8 cellular contexts compared by ENCODE assay signal in genomic region chr19:39539519-39540332, GRCh38. TPM values are rescaled to one million over a fixed set of nuclear protein-coding genes. Genes with fewer than 3 reads are reported as not detected.
A peak's percentile ranks its signal among the peaks of the same experiment; 100 is the strongest.
DNase-seq lines count a peak whose midpoint lies in the region; ATAC-seq, FAIRE-seq and TF ChIP-seq lines count a peak whose summit lies in the region.

A gene with protein sequence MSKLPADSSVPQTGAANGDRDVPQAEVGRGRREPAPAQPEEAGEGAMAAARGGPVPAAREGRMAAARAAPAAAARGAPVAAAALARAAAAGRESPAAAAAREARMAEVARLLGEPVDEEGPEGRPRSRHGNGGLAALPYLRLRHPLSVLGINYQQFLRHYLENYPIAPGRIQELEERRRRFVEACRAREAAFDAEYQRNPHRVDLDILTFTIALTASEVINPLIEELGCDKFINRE (minus strand): TSS chr19:39540161. CDS start chr19:39540079, 82 bp downstream.

- H3K18ac ChIP-seq in H1 (ENCODE audit: extremely low read depth, low read length) = peak within 1 kb of the TSS; percentile 97

- H4K8ac ChIP-seq in H1 (ENCODE audit: extremely low read depth, insufficient read depth, low read length) = peak within 1 kb of the TSS; percentile 85

- no peak for FAIRE-seq in H1 (lab: Jason Lieb, UNC)

- no peaks in the 10 kb centered on the region for H3K36me3 ChIP-seq in H1 (ENCODE audit: control insufficient read depth in 2 of 4, insufficient read depth in 4 of 4, low read length in 3 of 4)

- H3K56ac ChIP-seq in H1 (replicated peaks; ENCODE audit: insufficient read length, low read depth, low read length) = peak within 1 kb of the TSS; percentile 40

- H2BK15ac ChIP-seq in H1 (ENCODE audit: low read length) = no peak within 1 kb of the TSS

- peaks cover 35% of the 10 kb centered on the region for H3K4me1 Mint-ChIP-seq in memory B cell

- no peak within 1 kb of the TSS for H2BK20ac ChIP-seq in H1 (ENCODE audit: low read length)

- H4K20me1 ChIP-seq in H1 (replicated peaks in 1 of 2; ENCODE audit: control insufficient read depth in 1 of 2, insufficient read depth in 2 of 2, low read length in 2 of 2) = no peaks in the 10 kb centered on the region

- no peaks in the 10 kb centered on the region for H3K79me1 ChIP-seq in H1 (ENCODE audit: low read depth, low read length)

- TF ChIP-seq POLR2A in H1 (IDR thresholded peaks at IDR 0.05; ENCODE audit: control extremely low read depth in 1 of 2, low read depth in 2 of 2, low read length in 2 of 2) = peak in 1 of 2 experiments; percentile 83; a peak in 2 of 3 replicates

- H3K4ac ChIP-seq in H1 (replicated peaks; ENCODE audit: insufficient read length, low read depth, low read length) = peak within 1 kb of the TSS; percentile 71

- H3K4me3 ChIP-seq in H1 (ENCODE audit: extremely low read depth in 1 of 4, insufficient read depth in 2 of 4, low read depth in 3 of 4, low read length in 4 of 4) = peak within 1 kb of the TSS; percentile 70 to 94 (median 92)

- peak within 1 kb of the TSS; percentile 72 for H4K91ac ChIP-seq in H1 (replicated peaks; ENCODE audit: insufficient read length, low read length)

- H2BK120ac ChIP-seq in H1 (replicated peaks; ENCODE audit: low read depth, low read length) = peak within 1 kb of the TSS; percentile 6

- TF ChIP-seq CTCF in GM20000 (IDR thresholded peaks at IDR 0.05; ENCODE audit: extremely low read depth, missing control alignments) (peak; percentile 59), H1 (IDR thresholded peaks at IDR 0.05; ENCODE audit: control extremely low read depth in 1 of 3, insufficient read depth in 1 of 3, low read depth in 1 of 3, low read length in 3 of 3) (peak; percentile 66 to 85 (median 74))

- peak within 1 kb of the TSS; percentile 78 for H2BK5ac ChIP-seq in H1 (ENCODE audit: low read depth, low read length)

- no peak within 1 kb of the TSS for H3K14ac ChIP-seq in H1 (ENCODE audit: insufficient read length)

- H4K5ac ChIP-seq in H1 (ENCODE audit: insufficient read length, low read depth, low read length) = peak within 1 kb of the TSS; percentile 80

- no peaks in the 10 kb centered on the region for H3K9me3 Mint-ChIP-seq in memory B cell

- CTCF ChIA-PET in H1 (lab: Charles Lee; ENCODE audit: partially characterized antibody) = interaction anchor here (0.7 to 3.6 kb wide), 16 partner anchors 8 to 874 kb away, joined by 3 to 15 read pairs (median 3); partner anchors contain the start of genes EID2B, LGALS13 and PRX

- peaks cover 2% of the 10 kb centered on the region for H3K23me2 ChIP-seq in H1 (ENCODE audit: low read depth, low read length)

- peak; percentile 91 for ATAC-seq in memory B cell (ENCODE audit: low read depth)

- H3K27ac ChIP-seq in H1 (ENCODE audit: low read depth, low read length) = peak within 1 kb of the TSS; percentile 84

- peak within 1 kb of the TSS; percentile 1 for H3K23ac ChIP-seq in H1 (ENCODE audit: insufficient read length)

- peaks cover 0 to 4% (median under 1%) of the 10 kb centered on the region in 4 experiments; a peak in 3 of 7 replicates for H3K4me1 ChIP-seq in H1 (replicated peaks in 1 of 4; ENCODE audit: control insufficient read depth in 3 of 4, insufficient read depth in 4 of 4, low read length in 3 of 4)

- no peak within 1 kb of the TSS for H2AK5ac ChIP-seq in H1 (ENCODE audit: low read depth, low read length)

- TF ChIP-seq RAD21 in H1 (IDR thresholded peaks at IDR 0.05 in 1 of 2, conservative IDR thresholded peaks at IDR 0.05 in 1 of 2; ENCODE audit: low read depth in 2 of 2, low read length in 2 of 2) = peak; percentile 46 to 54

- peak within 1 kb of the TSS; percentile 43 for H2AFZ ChIP-seq in H1 (ENCODE audit: low read length)

- H3K79me2 ChIP-seq in H1 (ENCODE audit: control insufficient read depth in 1 of 2, insufficient read depth in 2 of 2, low read length in 2 of 2) = peaks cover 0 to 14% of the 10 kb centered on the region in 2 experiments; a peak in 2 of 4 replicates

- TF ChIP-seq EP300 in H1 (IDR thresholded peaks at IDR 0.05; ENCODE audit: borderline replicate concordance in 1 of 2, low read depth in 2 of 2, low read length in 2 of 2) = no peak

- no peaks in the 10 kb centered on the region for H3K36me3 Mint-ChIP-seq in memory B cell

- H3K4me2 ChIP-seq in H1 (ENCODE audit: insufficient read depth in 1 of 2, low read depth in 2 of 2, low read length in 2 of 2) = peak within 1 kb of the TSS; percentile 74 to 78

- 1% methylated on average over 83 of the region's 84 CpGs; no CpG with 5 or more reads in 1 of the 2 experiments for WGBS in H1 (ENCODE audit: extremely low coverage in 1 of 2, insufficient coverage in 1 of 2, insufficient read length in 1 of 2, insufficient replicate concordance in 2 of 2, low coverage in 1 of 2, low lambda C conversion rate in 2 of 2, missing lambda C conversion rate in 1 of 2), 2 experiments

- POLR2A ChIA-PET in H1 (lab: Charles Lee; ENCODE audit: partially characterized antibody) = interaction anchor here (0.6 to 2.1 kb wide), 13 partner anchors 8 to 116 kb away, joined by 3 to 13 read pairs (median 4); partner anchors contain the start of genes RPS16 and SELENOV

- H3K9ac ChIP-seq in H1 (replicated peaks in 1 of 4; ENCODE audit: extremely low read depth in 1 of 4, low read depth in 3 of 4, low read length in 3 of 4) = peak within 1 kb of the TSS; percentile 75 to 88 (median 83)

- DNase-seq in COLO668 (lab: John Stamatoyannopoulos, UW; ENCODE audit: unreplicated experiment) (peak; percentile 94), GM20000 (ENCODE audit: low spot score) (peak; percentile 97), HT1080 (ENCODE audit: low read depth) (peak; percentile 83), NOMO-1 (lab: John Stamatoyannopoulos, UW; ENCODE audit: unreplicated experiment in 2 of 2) (peak; percentile 91 to 95), H1 (ENCODE audit: low read depth in 1 of 2, low spot score in 2 of 2) (peak in 1 of 2 experiments; percentile 96), memory B cell (ENCODE audit: low spot score in 2 of 2) (peak; percentile 88 to 92)
- peak; percentile 92 for DNase-seq in activated CD8-positive, alpha-beta memory T cell treated with anti-CD3 and anti-CD28 coated beads for 4 hours (ENCODE audit: low read depth in 2 of 2)
- peak; percentile 88 for DNase-seq in stimulated activated CD8-positive, alpha-beta memory T cell treated with anti-CD3 and anti-CD28 coated beads, Interleukin-12 subunit alpha, Interleukin-12 subunit beta, amount 100 ng/mL, for 24 hours (ENCODE audit: extremely low read depth)

- no peaks in the 10 kb centered on the region for H3K27me3 Mint-ChIP-seq in memory B cell

- H2BK12ac ChIP-seq in H1 (ENCODE audit: low read depth, low read length) = no peak within 1 kb of the TSS; the same call in 1 of the 2 replicates

- H3K27me3 ChIP-seq in H1 (replicated peaks in 1 of 4; ENCODE audit: control insufficient read depth in 3 of 4, extremely low read depth in 1 of 4, insufficient read depth in 3 of 4, low read length in 3 of 4) = no peaks in the 10 kb centered on the region

- H3K9me3 ChIP-seq in H1 (ENCODE audit: insufficient read depth in 2 of 2, low read depth in 1 of 2, low read length in 1 of 2) = no peaks in the 10 kb centered on the region

- H3K27ac Mint-ChIP-seq in memory B cell = peak within 1 kb of the TSS; percentile 90

- peak within 1 kb of the TSS; percentile 94 for H3K4me3 Mint-ChIP-seq in memory B cell

TF ChIP-seq in H1, 55 proteins besides CTCF, POLR2A, EP300 and RAD21 (continues in another document):
- peak; percentile 80 for TF ChIP-seq PHF8 (conservative IDR thresholded peaks at IDR 0.05; ENCODE audit: low read depth, low read length)

RNA-seq across cellular contexts. Expression of the gene that starts here (rescaled TPM):
- total RNA-seq in HT1080 (2014; rRNA removed; shearing (Covaris generic)) = 19.4 and 21.8 TPM in 2 replicates
- polyA plus RNA-seq in HT1080 (2015; cell fraction: cytosol; rRNA removed) = 13.0 and 13.8 TPM in 2 replicates
- polyA plus RNA-seq in HT1080 (2015; cell fraction: nucleus; rRNA removed) = 10.1 and 11.3 TPM in 2 replicates
- total RNA-seq in H1 (2021; fragmentation: NEBNext Ultra II Directional; extraction: Animal tissue kit (Norgen Biotek cat#: 25700)) = 29.6 and 29.9 TPM in 2 replicates
- polyA plus RNA-seq in H1 (2011; rRNA removed) = 7.6 and 7.8 TPM in 2 replicates
- 15.5 TPM for polyA plus RNA-seq in H1 (2011; cell fraction: cytosol; rRNA removed)
- polyA plus RNA-seq in H1 (2011; cell fraction: nucleus; rRNA removed) = 8.9 TPM
- polyA plus RNA-seq in H1 (2012, experiment 1 of 2) = 19.2 to 23.4 TPM (median 19.8 TPM) in 4 replicates
- polyA plus RNA-seq in H1 (2012, experiment 2 of 2) = 7.5 TPM
- 24.5 TPM for polyA plus RNA-seq in H1 (2013, experiment 1 of 2)
- 23.5 TPM for polyA plus RNA-seq in H1 (2013, experiment 2 of 2)
- polyA minus RNA-seq in H1 (2011; rRNA and poly(A)+ RNA removed) = 3.8 and 4.0 TPM in 2 replicates
- 9.8 TPM for polyA minus RNA-seq in H1 (2011; cell fraction: cytosol; rRNA and poly(A)+ RNA removed)
- polyA minus RNA-seq in H1 (2011; cell fraction: nucleus; rRNA and poly(A)+ RNA removed) = 7.2 TPM
